ENCODE assay signal across 21 cellular contexts in the genomic region with DNA sequence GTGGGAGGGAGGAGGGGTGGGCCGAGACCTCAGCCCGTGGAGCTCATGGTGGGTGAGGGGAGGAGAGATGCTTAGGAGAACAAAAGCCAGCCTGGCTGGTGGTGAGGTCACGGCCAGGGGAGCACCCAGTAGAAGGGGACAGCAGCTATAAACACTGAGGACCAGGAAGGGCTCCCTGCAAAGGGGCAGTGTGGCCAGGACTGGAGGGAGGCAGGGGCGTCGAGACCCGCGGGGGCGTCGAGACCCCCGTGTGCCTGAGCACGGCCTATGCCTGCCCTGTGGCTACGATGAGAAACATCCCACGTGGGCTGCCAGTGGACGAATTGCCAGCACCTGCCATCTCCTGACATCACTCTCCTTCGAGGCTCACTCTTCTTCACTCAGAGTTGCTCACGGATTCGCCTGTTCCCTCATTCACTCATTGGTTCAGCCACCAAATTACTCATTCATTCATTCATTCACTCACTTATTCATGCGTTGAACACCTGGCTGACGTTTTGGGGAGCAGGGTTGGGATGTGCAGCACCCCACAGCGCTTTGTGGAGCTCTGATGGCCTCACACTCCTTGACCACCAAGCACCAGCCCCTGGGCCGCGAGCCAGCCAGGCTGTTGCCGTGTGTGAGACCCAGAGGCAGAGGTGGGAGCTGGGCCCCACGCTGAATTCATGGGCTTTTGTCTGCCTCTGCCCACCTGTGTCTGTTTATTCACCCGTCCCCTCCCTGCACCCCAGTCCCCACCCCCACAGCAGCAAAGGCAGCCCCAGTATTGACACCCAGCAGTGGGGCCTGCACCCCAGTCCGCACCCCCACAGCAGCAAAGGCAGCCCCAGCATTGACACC.
DNase-seq lines count a peak whose midpoint lies in the region; ATAC-seq, FAIRE-seq and TF ChIP-seq lines count a peak whose summit lies in the region.
"Had no signal": no experiment of that assay in that cellular context is flagged by ENCODE, and none has a peak within 500 bp of the region (broad histone marks: within the 10 kb centered on the region; RNA-seq: fewer than 3 reads in every experiment).

No MANE protein-coding gene starts in this region.

- TF ChIP-seq CTCF in left ventricle myocardium inferior (IDR thresholded peaks at IDR 0.05; ENCODE audit: borderline replicate concordance): no peak
- TF ChIP-seq CTCF in GM12878 (IDR thresholded peaks at IDR 0.05 in 2 of 3, conservative IDR thresholded peaks at IDR 0.05 in 1 of 3; ENCODE audit: control insufficient read depth in 2 of 3, extremely low read depth in 1 of 3, insufficient read depth in 1 of 3, low read depth in 3 of 3, low read length in 3 of 3): no peak
- no peak for TF ChIP-seq CTCF in lower lobe of right lung (IDR thresholded peaks at IDR 0.05)
- no peak for TF ChIP-seq CTCF in gastroesophageal sphincter (IDR thresholded peaks at IDR 0.05)

- TF ChIP-seq POLR2A in GM12878 (IDR thresholded peaks at IDR 0.05; ENCODE audit: low read depth, low read length): 0 out of 2 replicates have a peak, but pooled peaks have one; percentile 3
- no peak for TF ChIP-seq POLR2A in gastroesophageal sphincter (IDR thresholded peaks at IDR 0.05)

- no peaks in the 10 kb centered on the region for H4K20me1 ChIP-seq in GM12878 (ENCODE audit: control insufficient read depth, insufficient read depth)

- SMC1A ChIA-PET in GM12878 (lab: Charles Lee; ENCODE audit: uncharacterized antibody, unreplicated experiment): no interaction called here

- FAIRE-seq in GM12878 (lab: Jason Lieb, UNC): no peak
- FAIRE-seq: A204.1 had no signal

- CTCF ChIA-PET in GM12878 (lab: Yijun Ruan, JAX): no interaction called here

- TF ChIP-seq EP300 in GM12878 (IDR thresholded peaks at IDR 0.05; ENCODE audit: borderline replicate concordance in 1 of 2, control insufficient read depth in 1 of 2, low read depth in 2 of 2, low read length in 2 of 2) (no peak), gastroesophageal sphincter (IDR thresholded peaks at IDR 0.05) (no peak)

- peak; percentile 15 for DNase-seq in left ventricle myocardium superior
- no peak for DNase-seq in left ventricle myocardium inferior
- DNase-seq in GM12878 (ENCODE audit: low read depth, low spot score): no peak
- DNase-seq in lower lobe of right lung: peak; percentile 35
- peak; percentile 44 for DNase-seq in aorta
- no peak for DNase-seq in NCI-H2107 treated with DMSO at 0.1 percent for 48 hours (lab: John Stamatoyannopoulos, UW; ENCODE audit: unreplicated experiment)
- DNase-seq: CD4-positive, CD25-positive, alpha-beta regulatory T cell; DMS79; H7; KBM-7; NCI-H1092; NCI-H1436 treated with DMSO at 0.1 percent for 48 hours; NCI-H1930; NCI-H2227 treated with DMSO at 0.1 percent for 48 hours; NCI-H510A; NCI-H748 treated with DMSO at 0.1 percent for 48 hours; PC-9; RPMI8226 had no signal

- no peak overlapping the region for H3K9ac ChIP-seq in GM12878 (ENCODE audit: control insufficient read depth, insufficient read depth, low read length)

- in situ Hi-C loops in GM12878 (cut with MboI): no loop called here

- H3K4me1 ChIP-seq in left ventricle myocardium inferior (peaks cover 8% of the 10 kb centered on the region), GM12878 (ENCODE audit: control insufficient read depth, insufficient read depth, low read length) (no peaks in the 10 kb centered on the region), lower lobe of right lung (no peaks in the 10 kb centered on the region), aorta (ENCODE audit: control insufficient read depth in 1 of 2, insufficient read depth in 2 of 2, low read length in 2 of 2) (no peaks in the 10 kb centered on the region), gastroesophageal sphincter (peaks cover 0 to 16% (median 0%) of the 10 kb centered on the region in 3 donors)

- TF ChIP-seq RAD21 in GM12878 (IDR thresholded peaks at IDR 0.05; ENCODE audit: insufficient read depth, low read depth, low read length): no peak

- no peak overlapping the region for H3K4me2 ChIP-seq in GM12878 (ENCODE audit: control insufficient read depth, insufficient read depth)
- H3K4me2 ChIP-seq: PC-9 had no signal

- H3K4me3 ChIP-seq in left ventricle myocardium inferior (no peak overlapping the region), GM12878 (no peak overlapping the region), lower lobe of right lung (no peak overlapping the region), aorta (ENCODE audit: low read length in 2 of 2) (no peak overlapping the region), gastroesophageal sphincter (no peak overlapping the region)
- H3K4me3 ChIP-seq: PC-9 had no signal

- RAD21 ChIA-PET in GM12878 (lab: Charles Lee; ENCODE audit: unreplicated experiment): no interaction called here

- intact Hi-C loops in left ventricle myocardium superior (cut with micrococcal nuclease): no loop called here
- intact Hi-C loops in left ventricle myocardium inferior (cut with micrococcal nuclease): no loop called here
- intact Hi-C loops in GM12878 (cut with micrococcal nuclease; ENCODE audit: unreplicated experiment): no loop called here
- intact Hi-C loops in lower lobe of right lung (cut with DNase I): no loop called here
- intact Hi-C loops in aorta (cut with DNase I): no loop called here

- no peaks in the 10 kb centered on the region for H3K79me2 ChIP-seq in GM12878 (ENCODE audit: control insufficient read depth, insufficient read depth, low read length)

- no peaks in the 10 kb centered on the region for H3K36me3 ChIP-seq in left ventricle myocardium inferior
- no peaks in the 10 kb centered on the region for H3K36me3 ChIP-seq in GM12878 (ENCODE audit: control insufficient read depth in 2 of 2, insufficient read depth in 2 of 2, low read length in 1 of 2)
- H3K36me3 ChIP-seq in lower lobe of right lung: no peaks in the 10 kb centered on the region
- H3K36me3 ChIP-seq in aorta (ENCODE audit: control insufficient read depth in 1 of 2, insufficient read depth in 2 of 2, low read length in 1 of 2): no peaks in the 10 kb centered on the region
- H3K36me3 ChIP-seq in gastroesophageal sphincter: no peaks in the 10 kb centered on the region

- no peak overlapping the region for H2AFZ ChIP-seq in GM12878 (ENCODE audit: control insufficient read depth, low read depth, low read length)
- H2AFZ ChIP-seq: PC-9 had no signal

- BruUV-seq in GM12878 (replicated peaks; lab: Mats Ljungman, UMichigan): no TSS peak

- H3K27me3 ChIP-seq in left ventricle myocardium inferior (ENCODE audit: low read depth): peaks cover 92% of the 10 kb centered on the region
- no peaks in the 10 kb centered on the region; a peak in 1 of 4 replicates for H3K27me3 ChIP-seq in GM12878 (replicated peaks in 1 of 2; ENCODE audit: control insufficient read depth in 2 of 2, insufficient read depth in 2 of 2, low read length in 1 of 2)
- H3K27me3 ChIP-seq in lower lobe of right lung (ENCODE audit: low read depth): peaks cover 87% of the 10 kb centered on the region
- no peaks in the 10 kb centered on the region for H3K27me3 ChIP-seq in aorta (ENCODE audit: control insufficient read depth in 1 of 2, insufficient read depth in 2 of 2, low read length in 1 of 2)
- H3K27me3 ChIP-seq in gastroesophageal sphincter: peaks cover 100% of the 10 kb centered on the region

- H3K9me3 ChIP-seq in left ventricle myocardium inferior (replicated peaks) (no peaks in the 10 kb centered on the region), GM12878 (replicated peaks; ENCODE audit: control insufficient read depth, insufficient read depth, low read length) (no peaks in the 10 kb centered on the region; the same call in 2 of the 3 replicates), lower lobe of right lung (no peaks in the 10 kb centered on the region), aorta (ENCODE audit: control insufficient read depth, low read length) (no peaks in the 10 kb centered on the region), gastroesophageal sphincter (no peaks in the 10 kb centered on the region)

- H3K27ac ChIP-seq in left ventricle myocardium inferior (replicated peaks) (no peak overlapping the region), GM12878 (ENCODE audit: control insufficient read depth, insufficient read depth) (no peak overlapping the region), lower lobe of right lung (no peak overlapping the region), aorta (ENCODE audit: low read depth in 1 of 2, low read length in 2 of 2) (no peak overlapping the region), gastroesophageal sphincter (no peak overlapping the region)
- H3K27ac ChIP-seq: PC-9 had no signal

- POLR2A ChIA-PET in GM12878 (lab: Charles Lee): no interaction called here

- WGBS in GM12878 (ENCODE audit: insufficient coverage, insufficient replicate concordance, low lambda C conversion rate, missing lambda C conversion rate): 24% methylated on average over 26 of the region's 26 CpGs
- WGBS in aorta, 2 donors: 71% methylated on average over 25 to 26 of the region's 26 CpGs
- 55 to 87% methylated on average over 3 to 10 of the region's 26 CpGs for WGBS in gastroesophageal sphincter (ENCODE audit: low coverage in 1 of 2), 2 donors

- ATAC-seq in left ventricle myocardium superior (no peak), GM12878 (no peak), lower lobe of right lung (no peak), aorta (ENCODE audit: low FRiP score) (no peak), gastroesophageal sphincter (no peak)
- ATAC-seq: SK-N-SH treated with all-trans-retinoic acid at 6 μM for 48 hours had no signal

TF ChIP-seq in GM12878, 131 proteins besides CTCF, POLR2A, EP300 and RAD21 (continues in another document):
- TF ChIP-seq, protein P1, sequence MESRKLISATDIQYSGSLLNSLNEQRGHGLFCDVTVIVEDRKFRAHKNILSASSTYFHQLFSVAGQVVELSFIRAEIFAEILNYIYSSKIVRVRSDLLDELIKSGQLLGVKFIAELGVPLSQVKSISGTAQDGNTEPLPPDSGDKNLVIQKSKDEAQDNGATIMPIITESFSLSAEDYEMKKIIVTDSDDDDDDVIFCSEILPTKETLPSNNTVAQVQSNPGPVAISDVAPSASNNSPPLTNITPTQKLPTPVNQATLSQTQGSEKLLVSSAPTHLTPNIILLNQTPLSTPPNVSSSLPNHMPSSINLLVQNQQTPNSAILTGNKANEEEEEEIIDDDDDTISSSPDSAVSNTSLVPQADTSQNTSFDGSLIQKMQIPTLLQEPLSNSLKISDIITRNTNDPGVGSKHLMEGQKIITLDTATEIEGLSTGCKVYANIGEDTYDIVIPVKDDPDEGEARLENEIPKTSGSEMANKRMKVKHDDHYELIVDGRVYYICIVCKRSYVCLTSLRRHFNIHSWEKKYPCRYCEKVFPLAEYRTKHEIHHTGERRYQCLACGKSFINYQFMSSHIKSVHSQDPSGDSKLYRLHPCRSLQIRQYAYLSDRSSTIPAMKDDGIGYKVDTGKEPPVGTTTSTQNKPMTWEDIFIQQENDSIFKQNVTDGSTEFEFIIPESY (IDR thresholded peaks at IDR 0.05): no peak

Comparison
In these comparisons a context has a peak if more than half of its experiments do, and no peak if none do; other contexts are left out.
1. DNase-seq: peak in left ventricle myocardium superior (single experiment), lower lobe of right lung (single experiment) and aorta (2 of 2); none in left ventricle myocardium inferior (single experiment), GM12878 (single experiment) and NCI-H2107 treated with DMSO at 0.1 percent for 48 hours (single experiment).